1 cellular context compared by ENCODE assay signal in genomic region chr16:4266372-4266771, GRCh38.
TF ChIP-seq lines count a peak whose summit lies in the region.

No MANE protein-coding gene starts in this region.

TF ChIP-seq in GM23338, 12 proteins besides CTCF, POLR2A, EP300 and RAD21 (continued from another document):
- TF ChIP-seq ZNF462 (CRISPR knock-in tag; IDR thresholded peaks at IDR 0.05): no peak
- TF ChIP-seq STAT1 (IDR thresholded peaks at IDR 0.05; ENCODE audit: unreplicated experiment): no peak
- TF ChIP-seq EZH2phosphoT487 (IDR thresholded peaks at IDR 0.05; ENCODE audit: unreplicated experiment): no peak
- TF ChIP-seq, protein P1, sequence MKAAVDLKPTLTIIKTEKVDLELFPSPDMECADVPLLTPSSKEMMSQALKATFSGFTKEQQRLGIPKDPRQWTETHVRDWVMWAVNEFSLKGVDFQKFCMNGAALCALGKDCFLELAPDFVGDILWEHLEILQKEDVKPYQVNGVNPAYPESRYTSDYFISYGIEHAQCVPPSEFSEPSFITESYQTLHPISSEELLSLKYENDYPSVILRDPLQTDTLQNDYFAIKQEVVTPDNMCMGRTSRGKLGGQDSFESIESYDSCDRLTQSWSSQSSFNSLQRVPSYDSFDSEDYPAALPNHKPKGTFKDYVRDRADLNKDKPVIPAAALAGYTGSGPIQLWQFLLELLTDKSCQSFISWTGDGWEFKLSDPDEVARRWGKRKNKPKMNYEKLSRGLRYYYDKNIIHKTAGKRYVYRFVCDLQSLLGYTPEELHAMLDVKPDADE (IDR thresholded peaks at IDR 0.05): no peak
- TF ChIP-seq CREB1 (CRISPR knock-in tag; IDR thresholded peaks at IDR 0.05; ENCODE audit: low read depth): no peak
- TF ChIP-seq JUNB (IDR thresholded peaks at IDR 0.05; ENCODE audit: unreplicated experiment): no peak
- no peak for TF ChIP-seq ZNF331 (CRISPR knock-in tag; IDR thresholded peaks at IDR 0.05; ENCODE audit: low read depth)
- TF ChIP-seq, protein P2, sequence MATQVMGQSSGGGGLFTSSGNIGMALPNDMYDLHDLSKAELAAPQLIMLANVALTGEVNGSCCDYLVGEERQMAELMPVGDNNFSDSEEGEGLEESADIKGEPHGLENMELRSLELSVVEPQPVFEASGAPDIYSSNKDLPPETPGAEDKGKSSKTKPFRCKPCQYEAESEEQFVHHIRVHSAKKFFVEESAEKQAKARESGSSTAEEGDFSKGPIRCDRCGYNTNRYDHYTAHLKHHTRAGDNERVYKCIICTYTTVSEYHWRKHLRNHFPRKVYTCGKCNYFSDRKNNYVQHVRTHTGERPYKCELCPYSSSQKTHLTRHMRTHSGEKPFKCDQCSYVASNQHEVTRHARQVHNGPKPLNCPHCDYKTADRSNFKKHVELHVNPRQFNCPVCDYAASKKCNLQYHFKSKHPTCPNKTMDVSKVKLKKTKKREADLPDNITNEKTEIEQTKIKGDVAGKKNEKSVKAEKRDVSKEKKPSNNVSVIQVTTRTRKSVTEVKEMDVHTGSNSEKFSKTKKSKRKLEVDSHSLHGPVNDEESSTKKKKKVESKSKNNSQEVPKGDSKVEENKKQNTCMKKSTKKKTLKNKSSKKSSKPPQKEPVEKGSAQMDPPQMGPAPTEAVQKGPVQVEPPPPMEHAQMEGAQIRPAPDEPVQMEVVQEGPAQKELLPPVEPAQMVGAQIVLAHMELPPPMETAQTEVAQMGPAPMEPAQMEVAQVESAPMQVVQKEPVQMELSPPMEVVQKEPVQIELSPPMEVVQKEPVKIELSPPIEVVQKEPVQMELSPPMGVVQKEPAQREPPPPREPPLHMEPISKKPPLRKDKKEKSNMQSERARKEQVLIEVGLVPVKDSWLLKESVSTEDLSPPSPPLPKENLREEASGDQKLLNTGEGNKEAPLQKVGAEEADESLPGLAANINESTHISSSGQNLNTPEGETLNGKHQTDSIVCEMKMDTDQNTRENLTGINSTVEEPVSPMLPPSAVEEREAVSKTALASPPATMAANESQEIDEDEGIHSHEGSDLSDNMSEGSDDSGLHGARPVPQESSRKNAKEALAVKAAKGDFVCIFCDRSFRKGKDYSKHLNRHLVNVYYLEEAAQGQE (IDR thresholded peaks at IDR 0.05; ENCODE audit: unreplicated experiment): no peak
- TF ChIP-seq POLR2AphosphoS5 (IDR thresholded peaks at IDR 0.05; ENCODE audit: low read depth): no peak
